ENCODE assay signal across 20 cellular contexts in the genomic region with DNA sequence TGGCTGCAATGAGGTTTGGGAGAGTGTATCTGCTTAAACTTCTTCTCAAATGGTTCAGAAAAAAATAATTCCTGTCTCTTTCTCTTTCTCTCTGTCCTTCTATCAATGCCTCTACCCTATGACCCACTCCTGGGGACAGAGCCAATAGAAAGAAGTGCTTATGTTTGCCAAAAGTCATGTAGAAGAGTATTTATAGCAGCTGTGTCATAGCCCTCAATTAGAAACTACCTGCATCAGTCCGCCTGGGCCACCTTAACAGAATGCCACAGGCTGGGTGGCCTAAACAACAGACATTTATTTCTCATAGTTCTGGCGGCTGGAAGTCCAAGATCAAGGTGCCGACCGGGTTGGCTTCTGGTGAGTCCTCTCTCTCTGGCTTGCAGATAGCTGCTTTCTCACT.
A peak's percentile ranks its signal among the peaks of the same experiment; 100 is the strongest.
DNase-seq lines count a peak whose midpoint lies in the region; ATAC-seq, FAIRE-seq and TF ChIP-seq lines count a peak whose summit lies in the region.
"Had no signal": no experiment of that assay in that cellular context is flagged by ENCODE, and none has a peak within 500 bp of the region (broad histone marks: within the 10 kb centered on the region; RNA-seq: fewer than 3 reads in every experiment).

No MANE protein-coding gene starts in this region.

- CTCF ChIA-PET in H1 (lab: Charles Lee; ENCODE audit: partially characterized antibody): interaction anchor here (1.0 to 6.9 kb wide), 4 partner anchors 15 to 388 kb away, joined by 3 to 44 read pairs (median 18); no protein-coding TSS in a partner anchor

- POLR2A ChIA-PET in H1 (lab: Charles Lee; ENCODE audit: partially characterized antibody): no interaction called here

- H4K8ac ChIP-seq in H1 (ENCODE audit: extremely low read depth, insufficient read depth, low read length): no peak overlapping the region

- H2BK12ac ChIP-seq in H1 (ENCODE audit: low read depth, low read length): no peak overlapping the region

- intact Hi-C loops in left ventricle myocardium superior (cut with micrococcal nuclease): no loop called here

- H3K79me2 ChIP-seq in H1 (ENCODE audit: control insufficient read depth in 1 of 2, insufficient read depth in 2 of 2, low read length in 2 of 2): no peaks in the 10 kb centered on the region

- H3K56ac ChIP-seq in H1 (replicated peaks; ENCODE audit: insufficient read length, low read depth, low read length): no peak overlapping the region

- no peak for TF ChIP-seq CTCF in H1 (IDR thresholded peaks at IDR 0.05; ENCODE audit: control extremely low read depth in 1 of 3, insufficient read depth in 1 of 3, low read depth in 1 of 3, low read length in 3 of 3)
- no peak for TF ChIP-seq CTCF in suprapubic skin (IDR thresholded peaks at IDR 0.05)

- no peak overlapping the region for H2BK5ac ChIP-seq in H1 (ENCODE audit: low read depth, low read length)

- peak; percentile 85 for DNase-seq in RPMI8226
- no peak for DNase-seq in H1 (ENCODE audit: low read depth in 1 of 2, low spot score in 2 of 2)
- peak; percentile 44 for DNase-seq in left ventricle myocardium superior
- peak; percentile 16 to 29 for DNase-seq in suprapubic skin (ENCODE audit: low spot score in 2 of 2)
- DNase-seq in epidermal melanocyte (ENCODE audit: insufficient read length, low spot score): no peak
- DNase-seq: CD4-positive, CD25-positive, alpha-beta regulatory T cell; DMS79 treated with DMSO at 0.1 percent for 48 hours; H9; KG1; NCI-H1092 treated with DMSO at 0.1 percent for 48 hours; NCI-H1436 treated with DMSO at 0.1 percent for 48 hours; NCI-H1930; NCI-H2227 treated with DMSO at 0.1 percent for 48 hours; NCI-H526; SHP77 treated with DMSO at 0.1 percent for 48 hours; SW 1271 had no signal

- TF ChIP-seq EP300 in H1 (IDR thresholded peaks at IDR 0.05; ENCODE audit: borderline replicate concordance in 1 of 2, low read depth in 2 of 2, low read length in 2 of 2) (no peak), suprapubic skin (IDR thresholded peaks at IDR 0.05) (no peak)

- H2BK15ac ChIP-seq in H1 (ENCODE audit: low read length): no peak overlapping the region

- no peak for FAIRE-seq in H1 (lab: Jason Lieb, UNC)

- H4K91ac ChIP-seq in H1 (replicated peaks; ENCODE audit: insufficient read length, low read length): no peak overlapping the region

- H2AFZ ChIP-seq in H1 (ENCODE audit: low read length): no peak overlapping the region

- no peak overlapping the region for H3K14ac ChIP-seq in H1 (ENCODE audit: insufficient read length)

- H2BK120ac ChIP-seq in H1 (replicated peaks; ENCODE audit: low read depth, low read length): no peak overlapping the region

- H3K27ac ChIP-seq in H1 (ENCODE audit: low read depth, low read length): no peak overlapping the region
- no peak overlapping the region for H3K27ac ChIP-seq in suprapubic skin
- H3K27ac ChIP-seq: HL-60, SK-N-MC had no signal

- no peak overlapping the region for H3K18ac ChIP-seq in H1 (ENCODE audit: extremely low read depth, low read length)

- TF ChIP-seq POLR2A in H1 (IDR thresholded peaks at IDR 0.05; ENCODE audit: control extremely low read depth in 1 of 2, low read depth in 2 of 2, low read length in 2 of 2): no peak
- no peak for TF ChIP-seq POLR2A in suprapubic skin (IDR thresholded peaks at IDR 0.05)

- H3K36me3 ChIP-seq in H1 (ENCODE audit: control insufficient read depth in 2 of 4, insufficient read depth in 4 of 4, low read length in 3 of 4) (no peaks in the 10 kb centered on the region), suprapubic skin (no peaks in the 10 kb centered on the region)

- no peak overlapping the region for H3K4me2 ChIP-seq in H1 (ENCODE audit: insufficient read depth in 1 of 2, low read depth in 2 of 2, low read length in 2 of 2)

- no peak overlapping the region for H3K4ac ChIP-seq in H1 (replicated peaks; ENCODE audit: insufficient read length, low read depth, low read length)

- H3K9me3 ChIP-seq in H1 (ENCODE audit: insufficient read depth in 2 of 2, low read depth in 1 of 2, low read length in 1 of 2) (no peaks in the 10 kb centered on the region), suprapubic skin (no peaks in the 10 kb centered on the region)

- no peak overlapping the region for H4K5ac ChIP-seq in H1 (ENCODE audit: insufficient read length, low read depth, low read length)

- ATAC-seq in left ventricle myocardium superior: peak; percentile 82
- no peak for ATAC-seq in HG03469 (IDR thresholded peaks at IDR 0.05; ENCODE audit: unreplicated experiment)
- no peak for ATAC-seq in GM18870 (IDR thresholded peaks at IDR 0.05; ENCODE audit: unreplicated experiment)

- no peak overlapping the region for H3K4me3 ChIP-seq in H1 (ENCODE audit: extremely low read depth in 1 of 4, insufficient read depth in 2 of 4, low read depth in 3 of 4, low read length in 4 of 4)
- no peak overlapping the region for H3K4me3 ChIP-seq in suprapubic skin
- H3K4me3 ChIP-seq: SK-N-MC had no signal

- no peak for TF ChIP-seq RAD21 in H1 (IDR thresholded peaks at IDR 0.05 in 1 of 2, conservative IDR thresholded peaks at IDR 0.05 in 1 of 2; ENCODE audit: low read depth in 2 of 2, low read length in 2 of 2)

- H3K23me2 ChIP-seq in H1 (ENCODE audit: low read depth, low read length): no peaks in the 10 kb centered on the region; the same call in 1 of the 2 replicates

- 85% methylated on average over 4 of the region's 4 CpGs; no CpG with 5 or more reads in 1 of the 2 experiments for WGBS in H1 (ENCODE audit: extremely low coverage in 1 of 2, insufficient coverage in 1 of 2, insufficient read length in 1 of 2, insufficient replicate concordance in 2 of 2, low coverage in 1 of 2, low lambda C conversion rate in 2 of 2, missing lambda C conversion rate in 1 of 2), 2 experiments
- WGBS in suprapubic skin: 91% methylated on average over 4 of the region's 4 CpGs

- H2AK5ac ChIP-seq in H1 (ENCODE audit: low read depth, low read length): no peak overlapping the region

- H3K27me3 ChIP-seq in H1 (replicated peaks in 1 of 4; ENCODE audit: control insufficient read depth in 3 of 4, extremely low read depth in 1 of 4, insufficient read depth in 3 of 4, low read length in 3 of 4) (no peaks in the 10 kb centered on the region), suprapubic skin (no peaks in the 10 kb centered on the region)

- no peaks in the 10 kb centered on the region for H3K79me1 ChIP-seq in H1 (ENCODE audit: low read depth, low read length)

- no peaks in the 10 kb centered on the region for H4K20me1 ChIP-seq in H1 (replicated peaks in 1 of 2; ENCODE audit: control insufficient read depth in 1 of 2, insufficient read depth in 2 of 2, low read length in 2 of 2)

- no peak overlapping the region for H3K9ac ChIP-seq in H1 (replicated peaks in 1 of 4; ENCODE audit: extremely low read depth in 1 of 4, low read depth in 3 of 4, low read length in 3 of 4)

- no peak overlapping the region for H3K23ac ChIP-seq in H1 (ENCODE audit: insufficient read length)

- 0 out of 2 replicates have a peak overlapping the region, but pooled peaks have one; percentile 15 for H2BK20ac ChIP-seq in H1 (ENCODE audit: low read length)

- H3K4me1 ChIP-seq in H1 (replicated peaks in 1 of 4; ENCODE audit: control insufficient read depth in 3 of 4, insufficient read depth in 4 of 4, low read length in 3 of 4) (peaks cover 14 to 22% (median 18%) of the 10 kb centered on the region in 4 experiments), suprapubic skin (peaks cover 11% of the 10 kb centered on the region)

TF ChIP-seq in H1, 55 proteins besides CTCF, POLR2A, EP300 and RAD21:
- TF ChIP-seq SP4 (IDR thresholded peaks at IDR 0.05; ENCODE audit: low read length): no peak
- no peak for TF ChIP-seq JUN (IDR thresholded peaks at IDR 0.05; ENCODE audit: low read depth, low read length)
- no peak for TF ChIP-seq USF2 (IDR thresholded peaks at IDR 0.05; ENCODE audit: low read length)
- TF ChIP-seq SAP30 (IDR thresholded peaks at IDR 0.05; ENCODE audit: insufficient read depth, insufficient replicate concordance, low read length): no peak
- TF ChIP-seq CREB1 (IDR thresholded peaks at IDR 0.05): no peak
- no peak for TF ChIP-seq GABPA (IDR thresholded peaks at IDR 0.05; ENCODE audit: borderline replicate concordance, insufficient read depth, low read length)
- no peak for TF ChIP-seq ZNF274 (IDR thresholded peaks at IDR 0.05; ENCODE audit: borderline replicate concordance, extremely low read depth, low read length)
- TF ChIP-seq CTBP2 (IDR thresholded peaks at IDR 0.05; ENCODE audit: borderline replicate concordance, insufficient read depth, insufficient read length, low read length): no peak
- TF ChIP-seq SP1 (IDR thresholded peaks at IDR 0.05; ENCODE audit: low read depth, low read length): no peak
- no peak for TF ChIP-seq CBX5 (IDR thresholded peaks at IDR 0.05; ENCODE audit: low read depth, low read length)
- no peak for TF ChIP-seq TBP (IDR thresholded peaks at IDR 0.05; ENCODE audit: low read depth, low read length)
- no peak for TF ChIP-seq SIRT6 (IDR thresholded peaks at IDR 0.05; ENCODE audit: low read length)
- TF ChIP-seq TAF7 (optimal IDR thresholded peaks at IDR 0.05; ENCODE audit: borderline replicate concordance, low read depth, low read length): no peak
- TF ChIP-seq TAF1 (IDR thresholded peaks at IDR 0.05; ENCODE audit: low read depth, low read length): no peak
- TF ChIP-seq RNF2 (IDR thresholded peaks at IDR 0.05; ENCODE audit: borderline replicate concordance, low read depth, low read length, missing control alignments, poor library complexity, severe bottlenecking): no peak
- TF ChIP-seq PHF8 (conservative IDR thresholded peaks at IDR 0.05; ENCODE audit: low read depth, low read length): no peak
- TF ChIP-seq SRF (IDR thresholded peaks at IDR 0.05; ENCODE audit: low read depth, low read length): no peak
- TF ChIP-seq KDM1A (IDR thresholded peaks at IDR 0.05; ENCODE audit: borderline replicate concordance, low read length): no peak
- TF ChIP-seq RXRA (IDR thresholded peaks at IDR 0.05; ENCODE audit: insufficient read depth, low read depth, low read length): no peak
- no peak for TF ChIP-seq NRF1 (IDR thresholded peaks at IDR 0.05; ENCODE audit: low read depth, low read length)

Comparison
In these comparisons a context has a peak if more than half of its experiments do, and no peak if none do; other contexts are left out.
1. DNase-seq: peak in RPMI8226 (single experiment), left ventricle myocardium superior (single experiment) and suprapubic skin (2 of 2); none in H1 (0 of 2) and epidermal melanocyte (single experiment).